Comparison of ENCODE assay signal across 8 cellular contexts in the genomic region with DNA sequence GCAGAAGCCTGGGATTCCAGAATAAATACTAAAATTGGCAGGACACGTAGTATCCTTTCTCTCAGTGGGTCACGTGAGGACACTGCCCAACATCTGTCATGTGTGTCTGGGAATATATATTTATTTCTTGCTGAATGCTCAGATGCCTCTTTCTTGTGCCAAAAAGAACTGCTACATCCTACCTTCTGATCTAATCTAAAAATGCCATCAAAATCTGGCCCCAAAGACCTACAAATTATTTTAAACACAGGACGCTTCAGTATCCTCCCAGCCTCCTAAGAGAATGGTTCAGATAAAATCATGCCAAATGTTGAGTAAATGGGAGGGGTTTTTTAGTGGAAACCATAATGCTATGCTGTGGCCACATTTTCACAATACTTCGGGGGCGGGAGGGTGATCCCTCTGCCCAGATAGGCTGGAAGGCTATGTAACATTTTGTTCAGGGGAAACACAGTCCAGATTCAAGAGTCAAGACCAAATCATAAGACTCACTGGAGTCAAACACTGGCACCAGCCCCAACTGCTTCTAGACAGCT. TPM values are rescaled to one million over a fixed set of nuclear protein-coding genes. Genes with fewer than 3 reads are reported as not detected.
DNase-seq lines count a peak whose midpoint lies in the region; FAIRE-seq and TF ChIP-seq lines count a peak whose summit lies in the region.

No MANE protein-coding gene starts in this region.

- TF ChIP-seq CTCF in AG04450 (IDR thresholded peaks at IDR 0.05; ENCODE audit: low read depth, low read length), result no peak
- TF ChIP-seq CTCF in nephron (IDR thresholded peaks at IDR 0.05; ENCODE audit: unreplicated experiment in 3 of 3), result no peak

- no peaks in the 10 kb centered on the region for H3K9me3 Mint-ChIP-seq in nephron

- H3K9me3 ChIP-seq in AG04450 (ENCODE audit: control insufficient read depth, insufficient read depth, low read length), result no peaks in the 10 kb centered on the region

- no peaks in the 10 kb centered on the region for H3K27me3 ChIP-seq in AG04450 (ENCODE audit: control insufficient read depth, insufficient read depth, low read length)

- TF ChIP-seq POLR2A in H54 (IDR thresholded peaks at IDR 0.05; ENCODE audit: low read depth, low read length), result no peak

- FAIRE-seq in H54 (lab: Jason Lieb, UNC), result no peak

- no peak overlapping the region for H3K4me3 Mint-ChIP-seq in nephron

- CTCF ChIA-PET in AG04450 (lab: Charles Lee), result interaction anchor here (0.8 to 1.6 kb wide), 3 partner anchors 162 to 448 kb away, joined by 3 to 11 read pairs (median 3); no protein-coding TSS in a partner anchor

- peak; percentile 30 for DNase-seq in AG04450 (ENCODE audit: low read depth, low spot score)
- peak; percentile 83 for DNase-seq in NCI-H1694 treated with DMSO at 0.1 percent for 48 hours (lab: John Stamatoyannopoulos, UW)
- peak; percentile 82 for DNase-seq in dedifferentiated amniotic fluid mesenchymal stem cell (ENCODE audit: extremely low spot score)
- DNase-seq in dermis blood vessel endothelial cell, result no peak
- no peak for DNase-seq in NCI-H1092 treated with DMSO at 0.1 percent for 48 hours (lab: John Stamatoyannopoulos, UW)
- DNase-seq in stimulated activated CD4-positive, alpha-beta T cell treated with anti-CD3 and anti-CD28 coated beads, Interleukin-15, amount 100 ng/mL, for 24 hours, result no peak
- no peak for DNase-seq in H54 (ENCODE audit: insufficient read length, low spot score)

- no peak overlapping the region for H3K4me3 ChIP-seq in AG04450 (ENCODE audit: low read depth, low read length)

- peak overlapping the region; percentile 71 for H3K27ac ChIP-seq in AG04450 (ENCODE audit: low read depth, low read length)

- peaks cover 37% of the 10 kb centered on the region for H3K36me3 Mint-ChIP-seq in nephron (ENCODE audit: low read depth)

- POLR2A ChIA-PET in AG04450 (lab: Yijun Ruan, JAX), result interaction anchor here (0.7 kb wide), 1 partner anchor 32 kb away, joined by 3 read pairs; no protein-coding TSS in a partner anchor

- peak overlapping the region; percentile 54 to 74 (median 64) for H3K27ac Mint-ChIP-seq in nephron

- H3K4me1 Mint-ChIP-seq in nephron, result peaks cover 31% of the 10 kb centered on the region

- no peaks in the 10 kb centered on the region for H3K27me3 Mint-ChIP-seq in nephron (ENCODE audit: low read depth)

RNA-seq across cellular contexts. Expression of a gene that starts 22.9 kb away (rescaled TPM):
- polyA plus RNA-seq in AG04450 (2011; rRNA removed), result 8.8 and 9.3 TPM in 2 replicates
- 19.3 and 21.6 TPM in 2 replicates for polyA minus RNA-seq in AG04450 (2011; rRNA and poly(A)+ RNA removed)
- total RNA-seq in dermis blood vessel endothelial cell, result 1.6 and 3.9 TPM in 2 replicates

RNA-seq across cellular contexts. Expression of a gene that starts 52.7 kb away (rescaled TPM):
- 2.5 and 2.7 TPM in 2 replicates for polyA plus RNA-seq in AG04450 (2011; rRNA removed)
- polyA minus RNA-seq in AG04450 (2011; rRNA and poly(A)+ RNA removed), result 3.8 and 3.9 TPM in 2 replicates
- 7.7 and 13.9 TPM in 2 replicates for total RNA-seq in dermis blood vessel endothelial cell

RNA-seq across cellular contexts. Expression of a gene that starts 56.1 kb away (rescaled TPM):
- polyA plus RNA-seq in AG04450 (2011; rRNA removed), result 20.7 and 24.5 TPM in 2 replicates
- 36.5 and 44.0 TPM in 2 replicates for polyA minus RNA-seq in AG04450 (2011; rRNA and poly(A)+ RNA removed)
- total RNA-seq in dermis blood vessel endothelial cell, result 40.7 and 87.2 TPM in 2 replicates

Comparison
In these comparisons a context has a peak if more than half of its experiments do, and no peak if none do; other contexts are left out.
1. DNase-seq: peak in AG04450 (single experiment), NCI-H1694 treated with DMSO at 0.1 percent for 48 hours (single experiment) and dedifferentiated amniotic fluid mesenchymal stem cell (single experiment); none in dermis blood vessel endothelial cell (single experiment), NCI-H1092 treated with DMSO at 0.1 percent for 48 hours (single experiment), stimulated activated CD4-positive, alpha-beta T cell treated with anti-CD3 and anti-CD28 coated beads, Interleukin-15, amount 100 ng/mL, for 24 hours (single experiment) and H54 (single experiment).